ENCODE assay signal across 8 cellular contexts in the genomic region with DNA sequence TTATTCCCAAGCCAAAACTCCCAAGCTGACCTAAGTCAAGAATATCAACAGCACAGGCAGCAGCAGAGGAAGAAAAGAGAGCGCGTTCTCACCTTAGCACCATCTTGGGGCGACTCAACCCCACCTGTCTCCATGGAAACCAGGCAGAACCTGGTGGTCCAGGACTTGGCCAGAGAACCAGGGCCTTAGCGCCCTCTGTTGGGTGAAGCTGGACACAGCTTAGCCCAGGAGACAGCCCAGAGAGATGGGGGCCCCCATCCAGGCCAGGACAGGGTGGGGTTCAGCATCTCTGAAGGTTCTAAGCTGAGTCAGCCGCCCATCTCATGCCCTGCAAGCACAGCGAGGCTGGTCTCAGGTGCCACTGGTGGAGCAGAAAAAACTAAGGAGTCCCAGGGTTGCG.
DNase-seq lines count a peak whose midpoint lies in the region; ATAC-seq, FAIRE-seq and TF ChIP-seq lines count a peak whose summit lies in the region.

No MANE protein-coding gene starts in this region.

- in situ Hi-C loops in SK-MEL-5 (cut with HindIII; ENCODE audit: low pct_unique_long_range_greater_than_20kb, low sequenced_read_pairs): no loop called here

- H3K36me3 ChIP-seq in iPS DF 6.9 (ENCODE audit: control insufficient read depth, insufficient read depth, low read length): no peaks in the 10 kb centered on the region

- no peak for FAIRE-seq in HTR-8/SVneo (lab: Jason Lieb, UNC)

- no peaks in the 10 kb centered on the region for H3K27me3 ChIP-seq in iPS DF 6.9 (ENCODE audit: control insufficient read depth, insufficient read depth, low read length)

- H3K27ac ChIP-seq in iPS DF 6.9 (ENCODE audit: low read length): no peak overlapping the region

- H3K9me3 ChIP-seq in iPS DF 6.9 (ENCODE audit: control insufficient read depth, insufficient read depth, low read length): no peaks in the 10 kb centered on the region

- DNase-seq in AG09319 (ENCODE audit: extremely low read depth, low read depth) (no peak), GM12864 (ENCODE audit: low read depth) (no peak), SK-MEL-5 (ENCODE audit: low read depth, low spot score) (peak; percentile 53), iPS DF 6.9 (ENCODE audit: low read depth, low spot score) (peak; percentile 63), SHP77 treated with DMSO at 0.1 percent for 48 hours (lab: John Stamatoyannopoulos, UW) (no peak), HTR-8/SVneo (ENCODE audit: insufficient read length, low spot score) (no peak), epidermal melanocyte (ENCODE audit: insufficient read length, low spot score) (no peak)

- no CpG with 5 or more reads among the region's 7 CpGs for WGBS in iPS DF 6.9 (ENCODE audit: insufficient coverage, insufficient read length)

- peak; percentile 29 for TF ChIP-seq CTCF in AG09319 (IDR thresholded peaks at IDR 0.05; ENCODE audit: low read depth, low read length)
- peak; percentile 67 for TF ChIP-seq CTCF in GM12864 (IDR thresholded peaks at IDR 0.05; ENCODE audit: low read depth, low read length, missing control alignments)

- no peak overlapping the region for H3K4me3 ChIP-seq in GM12864 (ENCODE audit: low read depth, low read length)
- no peak overlapping the region for H3K4me3 ChIP-seq in iPS DF 6.9 (ENCODE audit: low read length)

- no peak for ATAC-seq in HG02798 (IDR thresholded peaks at IDR 0.05; ENCODE audit: poor library complexity, unreplicated experiment)

- no peaks in the 10 kb centered on the region for H3K4me1 ChIP-seq in iPS DF 6.9 (ENCODE audit: control insufficient read depth, insufficient read depth, low read length)

Comparison
In these comparisons a context has a peak if more than half of its experiments do, and no peak if none do; other contexts are left out.
1. DNase-seq: peak in SK-MEL-5 (single experiment) and iPS DF 6.9 (single experiment); none in AG09319 (single experiment), GM12864 (single experiment), SHP77 treated with DMSO at 0.1 percent for 48 hours (single experiment), HTR-8/SVneo (single experiment) and epidermal melanocyte (single experiment).